In genomic region chr10:67306588-67307205, GRCh38 we compare ENCODE assay signal across 8 cellular contexts.
DNase-seq lines count a peak whose midpoint lies in the region; ATAC-seq, FAIRE-seq and TF ChIP-seq lines count a peak whose summit lies in the region.

No MANE protein-coding gene starts in this region.

- no peaks in the 10 kb centered on the region for H4K20me1 ChIP-seq in OCI-LY3 (ENCODE audit: insufficient read depth, low read length)

- H3K27ac ChIP-seq in 22Rv1 (no peak overlapping the region), OCI-LY3 (ENCODE audit: low read length) (no peak overlapping the region), ovary (no peak overlapping the region), ascending aorta (no peak overlapping the region)

- no peaks in the 10 kb centered on the region for H3K27me3 ChIP-seq in OCI-LY3 (ENCODE audit: low read depth, low read length)
- H3K27me3 ChIP-seq in ovary, result no peaks in the 10 kb centered on the region
- no peaks in the 10 kb centered on the region for H3K27me3 ChIP-seq in ascending aorta

- H3K4me2 ChIP-seq in OCI-LY3 (ENCODE audit: low read length), result no peak overlapping the region

- no peak overlapping the region for H3K4me3 ChIP-seq in OCI-LY3 (ENCODE audit: low read length)
- H3K4me3 ChIP-seq in ovary, result no peak overlapping the region
- no peak overlapping the region for H3K4me3 ChIP-seq in ascending aorta

- no peak for ATAC-seq in GM19328 (IDR thresholded peaks at IDR 0.05; ENCODE audit: unreplicated experiment)

- H3K4me1 ChIP-seq in OCI-LY3 (ENCODE audit: low read length) (peaks cover 6% of the 10 kb centered on the region), ovary (ENCODE audit: insufficient read depth) (no peaks in the 10 kb centered on the region), ascending aorta (no peaks in the 10 kb centered on the region)

- no peaks in the 10 kb centered on the region for H3K79me2 ChIP-seq in OCI-LY3 (ENCODE audit: low read length)

- no peak for TF ChIP-seq EP300 in ovary (IDR thresholded peaks at IDR 0.05)

- no peak for TF ChIP-seq POLR2A in GM12891 (IDR thresholded peaks at IDR 0.05; ENCODE audit: low read depth, low read length)
- no peak for TF ChIP-seq POLR2A in ovary (IDR thresholded peaks at IDR 0.05)

- no peak overlapping the region for H3K9ac ChIP-seq in OCI-LY3 (ENCODE audit: low read length)

- H2AFZ ChIP-seq in OCI-LY3 (ENCODE audit: low read depth, low read length), result no peak overlapping the region

- peak; percentile 79 for TF ChIP-seq CTCF in 22Rv1 (IDR thresholded peaks at IDR 0.05)
- TF ChIP-seq CTCF in OCI-LY3 (IDR thresholded peaks at IDR 0.05; ENCODE audit: low read depth, low read length), result peak; percentile 57
- peak in 1 of 3 donors; percentile 10 for TF ChIP-seq CTCF in ovary (IDR thresholded peaks at IDR 0.05)
- TF ChIP-seq CTCF in ascending aorta (IDR thresholded peaks at IDR 0.05), result peak in 1 of 3 experiments; percentile 15

- DNase-seq in GM12891 (ENCODE audit: insufficient read length, low spot score), result peak; percentile 11
- DNase-seq in germinal center (ENCODE audit: low spot score), result peak; percentile 5
- DNase-seq in ovary, result no peak
- no peak for DNase-seq in ascending aorta (ENCODE audit: low spot score in 2 of 2)
- DNase-seq in NCI-H1092 treated with DMSO at 0.1 percent for 48 hours (lab: John Stamatoyannopoulos, UW), result no peak

- H3K9me3 ChIP-seq in OCI-LY3 (ENCODE audit: insufficient read depth, low read length) (no peaks in the 10 kb centered on the region), ovary (no peaks in the 10 kb centered on the region), ascending aorta (no peaks in the 10 kb centered on the region)

- intact Hi-C loops in ovary (cut with DNase I) (no loop called here), ascending aorta (cut with DNase I) (no loop called here)

- H3K36me3 ChIP-seq in OCI-LY3 (replicated peaks; ENCODE audit: low read depth, low read length) (no peaks in the 10 kb centered on the region), ovary (no peaks in the 10 kb centered on the region), ascending aorta (no peaks in the 10 kb centered on the region)

- 94 to 97% (median 94%) methylated on average over 2 of the region's 2 CpGs for WGBS in ovary, 3 donors

- FAIRE-seq in GM12891 (lab: Jason Lieb, UNC), result no peak

TF ChIP-seq in GM12891, 5 proteins besides CTCF, POLR2A, EP300 and RAD21:
- TF ChIP-seq TAF1 (IDR thresholded peaks at IDR 0.05; ENCODE audit: low read depth, low read length) (no peak), POU2F2 (IDR thresholded peaks at IDR 0.05; ENCODE audit: low read depth, low read length) (no peak), POLR2AphosphoS5 (IDR thresholded peaks at IDR 0.05; ENCODE audit: low read depth, low read length) (no peak), PAX5 (IDR thresholded peaks at IDR 0.05; ENCODE audit: insufficient read depth, low read length, severe bottlenecking) (no peak), SPI1 (IDR thresholded peaks at IDR 0.05; ENCODE audit: low read depth, low read length) (no peak)
TF ChIP-seq in GM12891: peak in this region for 0.

Comparison
In these comparisons a context has a peak if more than half of its experiments do, and no peak if none do; other contexts are left out.
1. DNase-seq: peak in GM12891 (single experiment) and germinal center (single experiment); none in ovary (0 of 5), ascending aorta (0 of 2) and NCI-H1092 treated with DMSO at 0.1 percent for 48 hours (single experiment).